Comparison of ENCODE assay signal across 11 cellular contexts in the genomic region with DNA sequence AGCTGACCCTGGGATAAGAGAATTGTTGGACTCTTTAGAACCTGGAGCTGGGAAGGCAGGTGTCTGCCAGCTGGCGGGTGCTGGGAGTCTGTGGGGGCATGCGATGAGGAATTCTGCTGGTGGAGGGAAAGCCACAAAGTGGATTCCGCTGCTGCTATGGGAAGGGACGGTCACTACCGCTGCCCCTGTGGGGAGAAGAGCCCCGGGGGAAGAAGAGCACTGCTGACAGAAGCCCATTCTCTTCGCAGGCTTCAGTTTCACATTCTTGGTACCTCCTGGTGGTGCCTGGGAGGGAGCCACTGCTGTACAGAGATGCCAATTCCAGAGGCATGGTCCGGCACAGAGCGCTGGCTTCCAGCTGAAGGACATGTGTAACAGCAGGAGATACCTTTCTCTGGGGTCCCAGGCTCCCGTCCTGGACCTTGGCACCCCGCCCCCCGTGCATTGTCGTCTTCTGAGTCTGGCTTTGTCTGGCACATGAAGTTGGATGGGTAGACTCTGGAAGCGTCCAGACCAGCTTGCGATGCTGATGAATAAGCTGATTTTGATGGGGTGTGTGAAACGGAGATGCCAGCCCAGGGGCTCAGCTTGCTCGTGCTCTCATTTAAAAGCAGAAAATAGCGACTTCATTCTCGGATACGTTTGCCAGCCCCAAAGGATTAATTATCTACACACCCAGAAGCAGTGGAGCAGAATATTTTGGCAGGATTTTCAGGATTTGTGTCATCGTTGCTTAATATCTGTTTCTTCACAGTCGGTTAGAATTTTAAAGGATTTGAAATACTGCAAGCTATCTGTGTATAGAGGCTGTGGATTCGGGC. TPM values are rescaled to one million over a fixed set of nuclear protein-coding genes. Genes with fewer than 3 reads are reported as not detected.
DNase-seq lines count a peak whose midpoint lies in the region; ATAC-seq and TF ChIP-seq lines count a peak whose summit lies in the region.
"Had no signal": no experiment of that assay in that cellular context is flagged by ENCODE, and none has a peak within 500 bp of the region (broad histone marks: within the 10 kb centered on the region; RNA-seq: fewer than 3 reads in every experiment).

No MANE protein-coding gene starts in this region.

- no peaks in the 10 kb centered on the region for H3K27me3 ChIP-seq in mammary epithelial cell (ENCODE audit: insufficient read depth, low read length)
- H3K27me3 ChIP-seq in thyroid gland = no peaks in the 10 kb centered on the region

- WGBS in mammary epithelial cell (ENCODE audit: low coverage, missing lambda C conversion rate) = 37% methylated on average over 18 of the region's 23 CpGs
- WGBS in thyroid gland, 2 donors = 84 to 87% methylated on average over 22 to 23 of the region's 23 CpGs

- H4K20me1 ChIP-seq in mammary epithelial cell (ENCODE audit: insufficient read depth, low read length) = peaks cover under 1% of the 10 kb centered on the region

- no peak for ATAC-seq in HG03196 (IDR thresholded peaks at IDR 0.05; ENCODE audit: unreplicated experiment)
- no peak for ATAC-seq in activated naive CD4-positive, alpha-beta T cell treated with anti-CD3 and anti-CD28 coated beads, Interleukin-2, amount 50 U/mL, for 72 hours

- no peak overlapping the region for H3K9ac ChIP-seq in mammary epithelial cell (ENCODE audit: insufficient read depth, low read length)

- in situ Hi-C loops in mammary epithelial cell (cut with MboI; ENCODE audit: low sequenced_read_pairs in 2 of 2) = loop anchor here in 1 of 2 donors (5.0 kb wide), 1 partner anchor 35 kb away; no protein-coding TSS in a partner anchor

- H3K36me3 Mint-ChIP-seq in activated naive CD4-positive, alpha-beta T cell treated with anti-CD3 and anti-CD28 coated beads, Interleukin-2, amount 50 U/mL, for 72 hours = peaks cover 0 to 11% of the 10 kb centered on the region in 2 donors

- TF ChIP-seq POLR2A in thyroid gland (IDR thresholded peaks at IDR 0.05) = no peak

- dilution Hi-C loops in mammary epithelial cell (cut with HindIII; ENCODE audit: low sequenced_read_pairs) = no loop called here

- H3K9me3 Mint-ChIP-seq in activated naive CD4-positive, alpha-beta T cell treated with anti-CD3 and anti-CD28 coated beads, Interleukin-2, amount 50 U/mL, for 72 hours = no peaks in the 10 kb centered on the region

- no peak for TF ChIP-seq CTCF in mammary epithelial cell (conservative IDR thresholded peaks at IDR 0.05 in 1 of 2, IDR thresholded peaks at IDR 0.05 in 1 of 2; ENCODE audit: extremely low read depth in 1 of 2, insufficient read depth in 1 of 2, low read depth in 1 of 2, low read length in 2 of 2)
- TF ChIP-seq CTCF in thyroid gland (IDR thresholded peaks at IDR 0.05) = no peak

- peaks cover 88% of the 10 kb centered on the region for H3K79me2 ChIP-seq in mammary epithelial cell (ENCODE audit: insufficient read depth, low read length)

- no peak overlapping the region for H3K27ac Mint-ChIP-seq in activated naive CD4-positive, alpha-beta T cell treated with anti-CD3 and anti-CD28 coated beads, Interleukin-2, amount 50 U/mL, for 72 hours

- H3K36me3 ChIP-seq in mammary epithelial cell (ENCODE audit: insufficient read depth, low read length) (no peaks in the 10 kb centered on the region), thyroid gland (no peaks in the 10 kb centered on the region)

- H2AFZ ChIP-seq in mammary epithelial cell (ENCODE audit: low read depth, low read length) = no peak overlapping the region

- H3K9me3 ChIP-seq in mammary epithelial cell (replicated peaks; ENCODE audit: insufficient read depth, low read length) (no peaks in the 10 kb centered on the region), thyroid gland (no peaks in the 10 kb centered on the region)

- H3K4me3 ChIP-seq in mammary epithelial cell (replicated peaks in 1 of 3; ENCODE audit: insufficient read depth in 1 of 3, low read depth in 2 of 3, low read length in 3 of 3) (no peak overlapping the region), thyroid gland (replicated peaks in 1 of 3) (no peak overlapping the region)

- H3K27ac ChIP-seq in mammary epithelial cell (ENCODE audit: insufficient read depth, low read depth, low read length) (no peak overlapping the region), thyroid gland (peak overlapping the region in 2 of 3 donors; percentile 36 to 98)
- H3K27ac ChIP-seq: VCaP had no signal

- peak overlapping the region; percentile 12 for H3K4me2 ChIP-seq in mammary epithelial cell (ENCODE audit: insufficient read depth, low read depth, low read length)

- CTCF ChIA-PET in mammary epithelial cell (lab: Charles Lee; ENCODE audit: low non-redundant PET) = no interaction called here

- no TSS peak for BruUV-seq in mammary epithelial cell (replicated peaks; lab: Mats Ljungman, UMichigan)

- intact Hi-C loops in mammary epithelial cell (cut with micrococcal nuclease) (no loop called here), thyroid gland (cut with DNase I) (no loop called here)

- H3K4me1 ChIP-seq in mammary epithelial cell (ENCODE audit: insufficient read depth, low read length) (peaks cover 58% of the 10 kb centered on the region), thyroid gland (peaks cover 55 to 75% of the 10 kb centered on the region in 2 donors)

- peak; percentile 92 for DNase-seq in NCI-H1694 treated with DMSO at 0.1 percent for 48 hours (lab: John Stamatoyannopoulos, UW)
- no peak for DNase-seq in mammary epithelial cell
- peak; percentile 50 for DNase-seq in midbrain (lab: John Stamatoyannopoulos, UW)
- DNase-seq in thyroid gland = no peak
- DNase-seq in HuH-7.5 (ENCODE audit: low spot score) = no peak
- DNase-seq in activated naive CD4-positive, alpha-beta T cell treated with anti-CD3 and anti-CD28 coated beads, Interleukin-2, amount 50 U/mL, for 72 hours (ENCODE audit: low spot score in 2 of 2) = no peak
- DNase-seq: activated naive CD4-positive, alpha-beta T cell treated with Interleukin-2 at 50 U/mL for 16 hours; KBM-7; NCI-H82 had no signal

RNA-seq across cellular contexts. Expression of a gene that starts 13.2 kb away (rescaled TPM):
- total RNA-seq in mammary epithelial cell = 100 to 1,000 TPM in 1 of 2 donors, 10 to 100 TPM in 1; 51.5 to 152 TPM
- 217 TPM for polyA plus RNA-seq in mammary epithelial cell
- polyA minus RNA-seq in mammary epithelial cell = 129 TPM
- total RNA-seq in thyroid gland = 10 to 100 TPM; 70.6 to 95.5 (median 92.4) TPM
- 100 to 1,000 TPM in 1 of 2 donors, 10 to 100 TPM in 1; 70.3 to 121 TPM for total RNA-seq in activated naive CD4-positive, alpha-beta T cell treated with anti-CD3 and anti-CD28 coated beads, Interleukin-2, amount 50 U/mL, for 72 hours

RNA-seq across cellular contexts. Expression of a gene that starts 44.0 kb away (rescaled TPM):
- total RNA-seq in mammary epithelial cell = 10 to 100 TPM; 10.7 to 78.9 TPM
- 148 TPM for polyA plus RNA-seq in mammary epithelial cell
- polyA minus RNA-seq in mammary epithelial cell = 31.7 TPM
- 10 to 100 TPM in 3 of 4 donors, 1 to 10 TPM in 1; 9.1 to 32.4 (median 14.5) TPM for total RNA-seq in thyroid gland
- 10 to 100 TPM; 19.8 to 36.7 TPM for total RNA-seq in activated naive CD4-positive, alpha-beta T cell treated with anti-CD3 and anti-CD28 coated beads, Interleukin-2, amount 50 U/mL, for 72 hours

RNA-seq across cellular contexts. Expression of a gene that starts 57.3 kb away (rescaled TPM):
- total RNA-seq in mammary epithelial cell = 10 to 100 TPM; 20.7 to 40.8 TPM
- polyA plus RNA-seq in mammary epithelial cell = 21.9 TPM
- polyA minus RNA-seq in mammary epithelial cell = 134 TPM
- 10 to 100 TPM; 11.0 to 20.1 (median 18.7) TPM for total RNA-seq in thyroid gland
- 10 to 100 TPM; 29.9 to 54.1 TPM for total RNA-seq in activated naive CD4-positive, alpha-beta T cell treated with anti-CD3 and anti-CD28 coated beads, Interleukin-2, amount 50 U/mL, for 72 hours

Comparison
In these comparisons a context has a peak if more than half of its experiments do, and no peak if none do; other contexts are left out.
1. DNase-seq: peak in NCI-H1694 treated with DMSO at 0.1 percent for 48 hours (single experiment) and midbrain (single experiment); none in mammary epithelial cell (single experiment), thyroid gland (0 of 2), HuH-7.5 (single experiment) and activated naive CD4-positive, alpha-beta T cell treated with anti-CD3 and anti-CD28 coated beads, Interleukin-2, amount 50 U/mL, for 72 hours (0 of 2).